In the genomic region with DNA sequence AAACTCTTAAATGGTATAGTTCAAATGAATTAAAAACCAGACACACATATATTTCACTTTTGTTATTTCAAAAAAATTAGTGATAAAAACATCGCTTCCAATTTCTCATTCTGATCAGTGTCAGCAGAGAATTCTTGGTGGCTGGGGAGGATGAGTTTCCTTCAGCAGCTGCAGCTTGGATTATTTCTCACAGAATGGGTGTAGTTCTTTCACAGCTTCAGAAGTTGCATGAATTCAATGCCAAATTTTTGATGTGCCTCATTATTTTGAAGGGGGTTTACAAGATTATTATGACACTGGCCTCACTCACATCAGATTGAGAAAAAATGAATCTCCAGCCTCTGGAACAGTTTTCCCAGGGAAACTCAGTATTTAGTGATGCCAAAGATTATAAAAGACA, we compare ENCODE assay signal across 36 cellular contexts.
"Had no signal": no experiment of that assay in that cellular context is flagged by ENCODE, and none has a peak within 500 bp of the region (broad histone marks: within the 10 kb centered on the region; RNA-seq: fewer than 3 reads in every experiment).

No MANE protein-coding gene starts in this region.

- H3K36me3 ChIP-seq: brain microvascular endothelial cell, breast epithelium, WERI-Rb-1 had no signal

- H3K9me3 ChIP-seq: body of pancreas, breast epithelium had no signal

- H3K4me1 Mint-ChIP-seq: activated CD4-positive, alpha-beta memory T cell treated with anti-CD3 and anti-CD28 coated beads, Interleukin-2, amount 10 ng/mL, durations not matched to agents 7 days and 5 days; activated CD4-positive, alpha-beta T cell treated with anti-CD3 and anti-CD28 coated beads for 36 hours; activated CD4-positive, alpha-beta T cell treated with anti-CD3 and anti-CD28 coated beads, Interleukin-2, amount 10 ng/mL, durations not matched to agents 7 days and 5 days; activated CD8-positive, alpha-beta memory T cell treated with anti-CD3 and anti-CD28 coated beads, Interleukin-2, amount 10 ng/mL, durations not matched to agents 7 days and 5 days; activated naive CD4-positive, alpha-beta T cell treated with anti-CD3 and anti-CD28 coated beads, Interleukin-2, amount 10 ng/mL, durations not matched to agents 7 days and 5 days; activated naive CD4-positive, alpha-beta T cell treated with anti-CD3 and anti-CD28 coated beads, Interleukin-2, amount 50 U/mL, for 24 hours; activated naive CD8-positive, alpha-beta T cell treated with anti-CD3 and anti-CD28 coated beads, Interleukin-2, amount 10 ng/mL, durations not matched to agents 7 days and 5 days; activated naive CD8-positive, alpha-beta T cell treated with anti-CD3 and anti-CD28 coated beads, Interleukin-2, amount 50 U/mL, for 24 hours had no signal

- H3K27me3 ChIP-seq: body of pancreas, brain microvascular endothelial cell, breast epithelium had no signal

- H3K27ac ChIP-seq: body of pancreas, brain microvascular endothelial cell, breast epithelium, WERI-Rb-1 had no signal

- H3K27ac Mint-ChIP-seq: activated CD4-positive, alpha-beta memory T cell treated with anti-CD3 and anti-CD28 coated beads, Interleukin-2, amount 10 ng/mL, durations not matched to agents 7 days and 5 days; activated CD4-positive, alpha-beta T cell treated with anti-CD3 and anti-CD28 coated beads for 36 hours; activated CD4-positive, alpha-beta T cell treated with anti-CD3 and anti-CD28 coated beads, Interleukin-2, amount 10 ng/mL, durations not matched to agents 7 days and 5 days; activated CD8-positive, alpha-beta memory T cell treated with anti-CD3 and anti-CD28 coated beads, Interleukin-2, amount 10 ng/mL, durations not matched to agents 7 days and 5 days; activated CD8-positive, alpha-beta T cell treated with anti-CD3 and anti-CD28 coated beads, Interleukin-2, amount 10 ng/mL, durations not matched to agents 7 days and 5 days; activated naive CD4-positive, alpha-beta T cell treated with anti-CD3 and anti-CD28 coated beads, Interleukin-2, amount 10 ng/mL, durations not matched to agents 7 days and 5 days; activated naive CD4-positive, alpha-beta T cell treated with anti-CD3 and anti-CD28 coated beads, Interleukin-2, amount 50 U/mL, for 24 hours; activated naive CD8-positive, alpha-beta T cell; activated naive CD8-positive, alpha-beta T cell treated with anti-CD3 and anti-CD28 coated beads, Interleukin-2, amount 10 ng/mL, durations not matched to agents 7 days and 5 days; activated naive CD8-positive, alpha-beta T cell treated with anti-CD3 and anti-CD28 coated beads, Interleukin-2, amount 50 U/mL, for 24 hours; activated T-cell treated with anti-CD3 and anti-CD28 coated beads, Interleukin-2, amount 50 U/mL, for 24 hours; activated T-helper 2 cell treated with anti-CD3 and anti-CD28 coated beads, Interferon-gamma antibody, Interleukin-2, Interleukin-4, amounts not matched to agents 10 μg/mL and 5 μg/mL and 100 μg/mL, durations not matched to agents 14 hours and 24 hours and 36 hours; T-helper 1 cell treated with Interleukin-12 subunit alpha and Interleukin-12 subunit beta and Interleukin-4 antibody, amounts not matched to agents 30 μg/mL and 1 μg/mL, for 36 hours; T-helper 2 cell treated with Interferon-gamma antibody and Interleukin-4, amounts not matched to agents 5 μg/mL and 100 μg/mL, for 36 hours; WTC11 had no signal

- H3K9me3 Mint-ChIP-seq: activated CD4-positive, alpha-beta memory T cell treated with anti-CD3 and anti-CD28 coated beads, Interleukin-2, amount 10 ng/mL, durations not matched to agents 7 days and 5 days; activated CD4-positive, alpha-beta T cell treated with anti-CD3 and anti-CD28 coated beads, Interleukin-2, amount 10 ng/mL, durations not matched to agents 7 days and 5 days; activated naive CD4-positive, alpha-beta T cell treated with anti-CD3 and anti-CD28 coated beads, Interleukin-2, amount 10 ng/mL, durations not matched to agents 7 days and 5 days; activated naive CD4-positive, alpha-beta T cell treated with anti-CD3 and anti-CD28 coated beads, Interleukin-2, amount 50 U/mL, for 24 hours; activated naive CD8-positive, alpha-beta T cell treated with anti-CD3 and anti-CD28 coated beads, Interleukin-2, amount 10 ng/mL, durations not matched to agents 7 days and 5 days; activated naive CD8-positive, alpha-beta T cell treated with anti-CD3 and anti-CD28 coated beads, Interleukin-2, amount 50 U/mL, for 24 hours; activated T-cell treated with anti-CD3 and anti-CD28 coated beads, Interleukin-2, amount 50 U/mL, for 24 hours; activated T-helper 2 cell treated with anti-CD3 and anti-CD28 coated beads, Interferon-gamma antibody, Interleukin-2, Interleukin-4, amounts not matched to agents 10 μg/mL and 5 μg/mL and 100 μg/mL, durations not matched to agents 14 hours and 24 hours and 36 hours; T-helper 1 cell treated with Interleukin-12 subunit alpha and Interleukin-12 subunit beta and Interleukin-4 antibody, amounts not matched to agents 30 μg/mL and 1 μg/mL, for 36 hours; T-helper 2 cell treated with Interferon-gamma antibody and Interleukin-4, amounts not matched to agents 5 μg/mL and 100 μg/mL, for 36 hours; WTC11 had no signal

- ATAC-seq: activated CD4-positive, alpha-beta T cell treated with anti-CD3 and anti-CD28 coated beads for 36 hours; activated CD4-positive, CD25-positive, alpha-beta regulatory T cell treated with anti-CD3 and anti-CD28 coated beads, Interleukin-2, amount 50 U/mL, for 24 hours; activated CD8-positive, alpha-beta memory T cell treated with anti-CD3 and anti-CD28 coated beads, Interleukin-2, amount 10 ng/mL, durations not matched to agents 7 days and 5 days; activated CD8-positive, alpha-beta T cell treated with anti-CD3 and anti-CD28 coated beads, Interleukin-2, amount 10 ng/mL, durations not matched to agents 7 days and 5 days; activated naive CD8-positive, alpha-beta T cell treated with anti-CD3 and anti-CD28 coated beads, Interleukin-2, amount 50 U/mL, for 24 hours; body of pancreas; WTC11 had no signal

- H3K4me3 ChIP-seq: body of pancreas, breast epithelium had no signal

- H3K4me3 Mint-ChIP-seq: activated CD4-positive, alpha-beta memory T cell treated with anti-CD3 and anti-CD28 coated beads, Interleukin-2, amount 10 ng/mL, durations not matched to agents 7 days and 5 days; activated CD4-positive, alpha-beta T cell treated with anti-CD3 and anti-CD28 coated beads for 36 hours; activated CD4-positive, alpha-beta T cell treated with anti-CD3 and anti-CD28 coated beads, Interleukin-2, amount 10 ng/mL, durations not matched to agents 7 days and 5 days; activated CD8-positive, alpha-beta memory T cell treated with anti-CD3 and anti-CD28 coated beads, Interleukin-2, amount 10 ng/mL, durations not matched to agents 7 days and 5 days; activated CD8-positive, alpha-beta T cell treated with anti-CD3 and anti-CD28 coated beads, Interleukin-2, amount 10 ng/mL, durations not matched to agents 7 days and 5 days; activated naive CD4-positive, alpha-beta T cell treated with anti-CD3 and anti-CD28 coated beads, Interleukin-2, amount 10 ng/mL, durations not matched to agents 7 days and 5 days; activated naive CD4-positive, alpha-beta T cell treated with anti-CD3 and anti-CD28 coated beads, Interleukin-2, amount 50 U/mL, for 24 hours; activated naive CD8-positive, alpha-beta T cell; activated naive CD8-positive, alpha-beta T cell treated with anti-CD3 and anti-CD28 coated beads, Interleukin-2, amount 10 ng/mL, durations not matched to agents 7 days and 5 days; activated naive CD8-positive, alpha-beta T cell treated with anti-CD3 and anti-CD28 coated beads, Interleukin-2, amount 50 U/mL, for 24 hours; activated T-cell treated with anti-CD3 and anti-CD28 coated beads, Interleukin-2, amount 50 U/mL, for 24 hours; T-helper 1 cell treated with Interleukin-12 subunit alpha and Interleukin-12 subunit beta and Interleukin-4 antibody, amounts not matched to agents 30 μg/mL and 1 μg/mL, for 36 hours; T-helper 2 cell treated with Interferon-gamma antibody and Interleukin-4, amounts not matched to agents 5 μg/mL and 100 μg/mL, for 36 hours; WTC11 had no signal

- H3K36me3 Mint-ChIP-seq: activated CD8-positive, alpha-beta memory T cell treated with anti-CD3 and anti-CD28 coated beads, Interleukin-2, amount 10 ng/mL, durations not matched to agents 7 days and 5 days; activated naive CD4-positive, alpha-beta T cell treated with anti-CD3 and anti-CD28 coated beads, Interleukin-2, amount 10 ng/mL, durations not matched to agents 7 days and 5 days; activated naive CD4-positive, alpha-beta T cell treated with anti-CD3 and anti-CD28 coated beads, Interleukin-2, amount 50 U/mL, for 24 hours; activated naive CD8-positive, alpha-beta T cell; activated naive CD8-positive, alpha-beta T cell treated with anti-CD3 and anti-CD28 coated beads, Interleukin-2, amount 10 ng/mL, durations not matched to agents 7 days and 5 days; WTC11 had no signal

- H3K4me1 ChIP-seq: body of pancreas, breast epithelium had no signal

- H3K27me3 Mint-ChIP-seq: activated CD4-positive, alpha-beta T cell treated with anti-CD3 and anti-CD28 coated beads, Interleukin-2, amount 10 ng/mL, durations not matched to agents 7 days and 5 days; activated CD8-positive, alpha-beta memory T cell treated with anti-CD3 and anti-CD28 coated beads, Interleukin-2, amount 10 ng/mL, durations not matched to agents 7 days and 5 days; activated naive CD4-positive, alpha-beta T cell treated with anti-CD3 and anti-CD28 coated beads, Interleukin-2, amount 10 ng/mL, durations not matched to agents 7 days and 5 days; activated naive CD8-positive, alpha-beta T cell treated with anti-CD3 and anti-CD28 coated beads, Interleukin-2, amount 10 ng/mL, durations not matched to agents 7 days and 5 days; activated naive CD8-positive, alpha-beta T cell treated with anti-CD3 and anti-CD28 coated beads, Interleukin-2, amount 50 U/mL, for 24 hours; activated T-cell treated with anti-CD3 and anti-CD28 coated beads, Interleukin-2, amount 50 U/mL, for 24 hours had no signal

- DNase-seq: activated CD4-positive, alpha-beta memory T cell treated with anti-CD3 and anti-CD28 coated beads, Interleukin-2, amount 10 ng/mL, durations not matched to agents 7 days and 5 days; activated CD4-positive, alpha-beta T cell treated with anti-CD3 and anti-CD28 coated beads for 1 hour; activated CD4-positive, alpha-beta T cell treated with anti-CD3 and anti-CD28 coated beads for 36 hours; activated CD4-positive, alpha-beta T cell treated with anti-CD3 and anti-CD28 coated beads for 48 hours; activated CD4-positive, alpha-beta T cell treated with anti-CD3 and anti-CD28 coated beads, Interleukin-2, amount 10 ng/mL, durations not matched to agents 7 days and 5 days; activated CD4-positive, alpha-beta T cell treated with anti-CD3 and anti-CD28 coated beads, Interleukin-2, amount 50 U/mL, for 48 hours; activated CD4-positive, CD25-positive, alpha-beta regulatory T cell; activated CD8-positive, alpha-beta memory T cell treated with anti-CD3 and anti-CD28 coated beads for 24 hours; activated CD8-positive, alpha-beta memory T cell treated with anti-CD3 and anti-CD28 coated beads, Interleukin-2, amount 10 ng/mL, durations not matched to agents 7 days and 5 days; activated CD8-positive, alpha-beta memory T cell treated with anti-CD3 and anti-CD28 coated beads, Interleukin-2, amount 50 U/mL, for 48 hours; activated CD8-positive, alpha-beta T cell treated with anti-CD3 and anti-CD28 coated beads, Interleukin-2, amount 10 ng/mL, durations not matched to agents 7 days and 5 days; activated effector memory CD4-positive, alpha-beta T cell treated with Interleukin-2 at 50 U/mL for 16 hours; activated gamma-delta T cell; activated naive CD4-positive, alpha-beta T cell treated with anti-CD3 and anti-CD28 coated beads, Interleukin-2, amount 10 ng/mL, durations not matched to agents 7 days and 5 days; activated naive CD4-positive, alpha-beta T cell treated with Interleukin-2 at 50 U/mL for 16 hours; activated naive CD8-positive, alpha-beta T cell treated with anti-CD3 and anti-CD28 coated beads, Interleukin-2, amount 10 ng/mL, durations not matched to agents 7 days and 5 days; activated naive CD8-positive, alpha-beta T cell treated with anti-CD3 and anti-CD28 coated beads, Interleukin-2, amount 50 U/mL, for 24 hours; activated T-cell treated with anti-CD3 and anti-CD28 coated beads, Interleukin-2, amount 50 U/mL, for 24 hours; activated T-cell treated with anti-CD3 and anti-CD28 coated beads, Interleukin-2, amount 50 U/mL, for 48 hours; amniotic stem cell; aorta; body of pancreas; brain microvascular endothelial cell; central memory CD4-positive, alpha-beta T cell; T-helper 1 cell; T-helper 2 cell; T-helper 9 cell; WERI-Rb-1 had no signal
